In the genomic region with DNA sequence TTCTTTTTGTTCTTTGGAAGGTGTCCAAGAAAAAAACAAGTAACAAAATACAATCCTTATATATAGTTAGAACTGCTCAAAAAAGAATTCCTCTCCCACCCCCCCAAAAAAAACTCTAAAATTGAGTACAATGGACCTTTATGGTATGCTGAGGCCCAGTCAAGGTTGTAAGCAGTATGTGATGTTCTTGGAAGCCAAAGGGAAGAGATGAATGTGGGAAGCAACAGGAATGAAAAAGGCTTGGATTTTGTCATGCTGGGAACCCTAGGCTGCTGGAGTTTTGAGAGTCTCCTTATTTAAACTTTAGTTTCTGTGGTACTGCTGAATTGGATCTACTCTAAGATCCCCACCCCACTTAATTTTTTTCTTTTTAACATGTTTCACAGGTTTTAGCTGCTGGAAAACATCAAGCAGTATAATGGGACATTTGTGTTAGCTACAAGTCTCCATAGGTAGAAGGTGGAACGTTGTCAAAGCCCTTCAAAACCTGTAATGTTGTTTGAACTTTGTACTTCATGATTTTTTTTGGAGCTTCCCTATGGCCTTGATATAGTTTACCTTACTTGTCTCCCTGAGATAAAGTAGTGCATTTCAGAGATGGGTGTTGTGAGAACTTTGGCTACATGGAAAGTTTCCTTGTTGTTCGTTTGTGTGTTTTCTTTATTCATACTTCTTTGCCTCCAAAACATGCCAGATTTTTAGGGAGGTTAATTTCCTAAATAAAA, we compare ENCODE assay signal across 19 cellular contexts.
"Had no signal": no experiment of that assay in that cellular context is flagged by ENCODE, and none has a peak within 500 bp of the region (broad histone marks: within the 10 kb centered on the region; RNA-seq: fewer than 3 reads in every experiment).

No MANE protein-coding gene starts in this region.

- H3K36me3 ChIP-seq: heart left ventricle, left ventricle myocardium inferior, lower lobe of right lung, right lobe of liver, spleen, tibial nerve had no signal

- H3K27me3 ChIP-seq: dorsolateral prefrontal cortex, heart left ventricle, right lobe of liver, spleen, tibial nerve had no signal

- H3K4me3 ChIP-seq: dorsolateral prefrontal cortex, heart left ventricle, left ventricle myocardium inferior, lower lobe of right lung, psoas muscle, right lobe of liver, spleen, tibial nerve had no signal

- ATAC-seq: heart left ventricle; lower lobe of right lung; natural killer cell treated with Interleukin-12 subunit alpha and Interleukin-12 subunit beta and Interleukin-15 and Interleukin-18, amount 100 ng/mL, for 72 hours; psoas muscle; stimulated activated memory B cell treated with anti-CD40 and anti-IgM and Interleukin-4, amounts not matched to agents 10 μg/mL and 1 μg/mL and 100 μg/mL, for 72 hours had no signal

- H3K27ac ChIP-seq: heart left ventricle, left ventricle myocardium inferior, lower lobe of right lung, psoas muscle, right lobe of liver, spleen, tibial nerve had no signal

- H3K9me3 ChIP-seq: heart left ventricle, left ventricle myocardium inferior, lower lobe of right lung, psoas muscle, right lobe of liver, spleen, tibial nerve had no signal

- DNase-seq: cortex of kidney; dorsolateral prefrontal cortex; effector CD8-positive, alpha-beta T cell; foreskin melanocyte; heart left ventricle; hypothalamus; islet precursor cell; left ventricle myocardium inferior; lower lobe of right lung; psoas muscle; retina; right lobe of liver; spleen; stimulated activated CD4-positive, alpha-beta T cell treated with anti-CD3 and anti-CD28 coated beads, Interleukin-15, amount 100 ng/mL, for 24 hours; stimulated activated CD4-positive, alpha-beta T cell treated with anti-CD3 and anti-CD28 coated beads, Interleukin-1b, Interleukin-23, amount 100 ng/mL, for 48 hours; stimulated activated CD4-positive, alpha-beta T cell treated with anti-CD3 and anti-CD28 coated beads, Interleukin-4, amount 100 ng/mL, for 24 hours had no signal
